9 cellular contexts compared by ENCODE assay signal in genomic region chr6:45666844-45667243, GRCh38.
"Had no signal": no experiment of that assay in that cellular context is flagged by ENCODE, and none has a peak within 500 bp of the region (broad histone marks: within the 10 kb centered on the region; RNA-seq: fewer than 3 reads in every experiment).

No MANE protein-coding gene starts in this region.

- H3K9me3 Mint-ChIP-seq: activated T-cell treated with anti-CD3 and anti-CD28 coated beads, Interleukin-2, amount 50 U/mL, for 24 hours had no signal

- ATAC-seq: activated CD8-positive, alpha-beta memory T cell treated with anti-CD3 and anti-CD28 coated beads, Interleukin-2, amount 10 ng/mL, durations not matched to agents 7 days and 5 days; naive thymus-derived CD4-positive, alpha-beta T cell had no signal

- H3K27ac Mint-ChIP-seq: activated CD8-positive, alpha-beta memory T cell treated with anti-CD3 and anti-CD28 coated beads, Interleukin-2, amount 10 ng/mL, durations not matched to agents 7 days and 5 days; activated naive CD8-positive, alpha-beta T cell; activated T-cell treated with anti-CD3 and anti-CD28 coated beads, Interleukin-2, amount 50 U/mL, for 24 hours; naive thymus-derived CD4-positive, alpha-beta T cell had no signal

- H3K4me3 ChIP-seq: dorsolateral prefrontal cortex, lower lobe of right lung had no signal

- H3K36me3 Mint-ChIP-seq: activated CD8-positive, alpha-beta memory T cell treated with anti-CD3 and anti-CD28 coated beads, Interleukin-2, amount 10 ng/mL, durations not matched to agents 7 days and 5 days had no signal

- H3K9me3 ChIP-seq: lower lobe of right lung, neutrophil had no signal

- H3K36me3 ChIP-seq: lower lobe of right lung, neutrophil had no signal

- H3K4me3 Mint-ChIP-seq: activated CD8-positive, alpha-beta memory T cell treated with anti-CD3 and anti-CD28 coated beads, Interleukin-2, amount 10 ng/mL, durations not matched to agents 7 days and 5 days; activated naive CD8-positive, alpha-beta T cell; activated T-cell treated with anti-CD3 and anti-CD28 coated beads, Interleukin-2, amount 50 U/mL, for 24 hours; naive thymus-derived CD4-positive, alpha-beta T cell had no signal

- H3K27ac ChIP-seq: dorsolateral prefrontal cortex, lower lobe of right lung, neutrophil had no signal

- DNase-seq: activated CD8-positive, alpha-beta memory T cell treated with anti-CD3 and anti-CD28 coated beads, Interleukin-2, amount 10 ng/mL, durations not matched to agents 7 days and 5 days; activated gamma-delta T cell; activated T-cell treated with anti-CD3 and anti-CD28 coated beads, Interleukin-2, amount 50 U/mL, for 24 hours; cerebellar nuclear complex; dorsolateral prefrontal cortex; lower lobe of right lung; naive thymus-derived CD4-positive, alpha-beta T cell had no signal
